Comparison of ENCODE assay signal across 6 cellular contexts in the genomic region with DNA sequence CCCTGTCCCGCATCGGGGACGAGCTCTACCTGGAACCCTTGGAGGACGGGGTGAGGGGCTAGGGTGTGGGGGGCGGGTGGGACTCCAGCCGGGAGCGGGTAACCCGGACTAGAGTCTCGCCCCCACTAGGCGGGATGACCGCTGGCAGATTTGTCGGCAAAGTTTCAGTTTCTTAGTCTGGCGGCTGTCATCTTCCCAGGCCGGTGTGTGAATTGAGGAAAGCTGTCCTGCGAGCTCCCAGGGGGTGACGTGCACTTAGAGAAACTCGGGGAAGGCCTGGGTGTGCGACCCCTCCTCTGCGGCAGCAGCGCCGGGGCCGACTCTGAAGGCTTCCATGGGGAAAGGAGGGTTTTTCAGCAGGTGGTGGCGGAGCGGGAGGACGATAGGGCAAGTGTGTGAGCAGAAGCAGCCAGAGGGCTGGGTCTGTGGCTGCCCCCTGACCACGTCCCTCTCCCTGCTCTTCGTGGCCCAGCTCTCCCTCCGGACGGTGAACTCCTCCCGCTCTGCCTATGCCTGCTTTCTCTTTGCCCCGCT. TPM values are rescaled to one million over a fixed set of nuclear protein-coding genes. Genes with fewer than 3 reads are reported as not detected.
DNase-seq lines count a peak whose midpoint lies in the region; ATAC-seq and TF ChIP-seq lines count a peak whose summit lies in the region.

No MANE protein-coding gene starts in this region.

- no peak for TF ChIP-seq POLR2A in breast epithelium (IDR thresholded peaks at IDR 0.05)

- peak overlapping the region; percentile 85 for H3K4me2 ChIP-seq in parathyroid adenoma (ENCODE audit: low read length)

- peak overlapping the region; percentile 28 for H3K9ac ChIP-seq in parathyroid adenoma

- TF ChIP-seq CTCF in breast epithelium (IDR thresholded peaks at IDR 0.05) (no peak), parathyroid adenoma (IDR thresholded peaks at IDR 0.05) (no peak)

- no peaks in the 10 kb centered on the region for H3K9me3 ChIP-seq in breast epithelium
- no peaks in the 10 kb centered on the region for H3K9me3 ChIP-seq in parathyroid adenoma (ENCODE audit: control insufficient read depth, low read length)

- DNase-seq in breast epithelium (ENCODE audit: low spot score in 2 of 2) (no peak), NCI-H1092 (lab: John Stamatoyannopoulos, UW) (no peak), medulla oblongata (ENCODE audit: extremely low spot score) (no peak)
- DNase-seq in activated effector memory CD4-positive, alpha-beta T cell treated with Interleukin-2 at 50 U/mL for 16 hours: no peak

- H3K27ac ChIP-seq in breast epithelium (peak overlapping the region; percentile 78 to 84), parathyroid adenoma (peak overlapping the region; percentile 25)

- ATAC-seq in HG03135 (IDR thresholded peaks at IDR 0.05; ENCODE audit: unreplicated experiment): peak; percentile 16

- H3K27me3 ChIP-seq in breast epithelium: no peaks in the 10 kb centered on the region
- H3K27me3 ChIP-seq in parathyroid adenoma (ENCODE audit: control insufficient read depth, insufficient read depth, low read length): no peaks in the 10 kb centered on the region

- intact Hi-C loops in breast epithelium (cut with DNase I; ENCODE audit: low total_unique reads): loop anchor here (5.0 to 10.0 kb wide), 2 partner anchors 35 to 113 kb away; partner anchors contain the start of genes CDK2AP2 and PITPNM1

- no peaks in the 10 kb centered on the region for H3K36me3 ChIP-seq in breast epithelium
- no peaks in the 10 kb centered on the region for H3K36me3 ChIP-seq in parathyroid adenoma (ENCODE audit: control insufficient read depth, insufficient read depth, low read length)

- H3K4me3 ChIP-seq in breast epithelium: peak overlapping the region; percentile 74 to 98 (median 93)
- H3K4me3 ChIP-seq in parathyroid adenoma (ENCODE audit: low read depth, low read length): peak overlapping the region; percentile 81

- H2AFZ ChIP-seq in parathyroid adenoma: peak overlapping the region; percentile 88

- no peaks in the 10 kb centered on the region for H3K79me2 ChIP-seq in parathyroid adenoma

- H3K4me1 ChIP-seq in breast epithelium: peaks cover 4% of the 10 kb centered on the region in 2 donors
- H3K4me1 ChIP-seq in parathyroid adenoma: no peaks in the 10 kb centered on the region

RNA-seq across cellular contexts. Expression of gene RAD9A, which starts 0.5 kb away (rescaled TPM):
- 10 to 100 TPM; 11.0 to 31.0 (median 24.6) TPM for total RNA-seq in breast epithelium

RNA-seq across cellular contexts. Expression of gene PPP1CA, which starts 9.4 kb away (rescaled TPM):
- total RNA-seq in breast epithelium: 10 to 100 TPM; 73.1 to 91.9 (median 76.7) TPM

RNA-seq across cellular contexts. Expression of gene TBC1D10C, which starts 11.6 kb away (rescaled TPM):
- total RNA-seq in breast epithelium: 1 to 10 TPM in 2 of 3 donors, under 1 TPM in 1; 0.66 to 2.0 (median 1.6) TPM

RNA-seq across cellular contexts. Expression of gene CLCF1, which starts 18.9 kb away (rescaled TPM):
- total RNA-seq in breast epithelium: 10 to 100 TPM in 2 of 3 donors, 1 to 10 TPM in 1; 3.2 to 11.1 (median 10.2) TPM

RNA-seq across cellular contexts. Expression of gene CARNS1, which starts 23.2 kb away (rescaled TPM):
- total RNA-seq in breast epithelium: 1 to 10 TPM in 1 of 3 donors, under 1 TPM in 2; 0.16 to 4.2 (median 0.66) TPM
